Comparison of ENCODE assay signal across 8 cellular contexts in genomic region chrX:54999717-55000598, GRCh38. TPM values are rescaled to one million over a fixed set of nuclear protein-coding genes. Genes with fewer than 3 reads are reported as not detected.
DNase-seq lines count a peak whose midpoint lies in the region; ATAC-seq and TF ChIP-seq lines count a peak whose summit lies in the region.

Gene APEX2 (plus strand): TSS chrX:55000363. CDS start chrX:55000423, 60 bp downstream.

- peak within 1 kb of the TSS; percentile 61 for H3K4me3 ChIP-seq in kidney epithelial cell (ENCODE audit: low read depth, low read length)

- H3K36me3 ChIP-seq in kidney epithelial cell (ENCODE audit: control insufficient read depth, insufficient read depth, low read length), result no peaks in the 10 kb centered on the region

- DNase-seq in Ammon's horn (ENCODE audit: low spot score) (peak; percentile 95), GM19238 (ENCODE audit: insufficient read length, low spot score) (peak; percentile 55), NCI-H524 (lab: John Stamatoyannopoulos, UW) (peak; percentile 88 to 95), kidney epithelial cell (ENCODE audit: low read depth) (peak; percentile 65)
- peak; percentile 92 for DNase-seq in activated CD4-positive, alpha-beta T cell treated with anti-CD3 and anti-CD28 coated beads for 36 hours
- peak; percentile 77 for DNase-seq in stimulated activated CD4-positive, alpha-beta T cell treated with anti-CD3 and anti-CD28 coated beads, Interleukin-15, amount 100 ng/mL, for 48 hours (ENCODE audit: low read depth in 2 of 2)

- POLR2A ChIA-PET in activated CD4-positive, alpha-beta T cell treated with anti-CD3 and anti-CD28 coated beads for 36 hours (lab: Charles Lee), result interaction anchor here (0.6 to 2.4 kb wide), 3 partner anchors 9 to 955 kb away, joined by 3 to 9 read pairs (median 3); no protein-coding TSS in a partner anchor

- CTCF ChIA-PET in activated CD4-positive, alpha-beta T cell treated with anti-CD3 and anti-CD28 coated beads for 36 hours (lab: Charles Lee), result interaction anchor here (0.7 to 1.4 kb wide), 6 partner anchors 57 to 360 kb away, joined by 3 to 4 read pairs (median 3); no protein-coding TSS in a partner anchor

- H3K27ac Mint-ChIP-seq in activated CD4-positive, alpha-beta T cell treated with anti-CD3 and anti-CD28 coated beads for 36 hours, result peak within 1 kb of the TSS; percentile 94

- H3K9me3 Mint-ChIP-seq in activated CD4-positive, alpha-beta T cell treated with anti-CD3 and anti-CD28 coated beads for 36 hours (ENCODE audit: low read depth), result no peaks in the 10 kb centered on the region

- H3K4me3 Mint-ChIP-seq in activated CD4-positive, alpha-beta T cell treated with anti-CD3 and anti-CD28 coated beads for 36 hours, result peak within 1 kb of the TSS; percentile 94

- H3K4me1 Mint-ChIP-seq in activated CD4-positive, alpha-beta T cell treated with anti-CD3 and anti-CD28 coated beads for 36 hours, result peaks cover 21% of the 10 kb centered on the region

- peak; percentile 90 for ATAC-seq in HG03442 (IDR thresholded peaks at IDR 0.05; ENCODE audit: unreplicated experiment)
- peak; percentile 96 for ATAC-seq in activated CD4-positive, alpha-beta T cell treated with anti-CD3 and anti-CD28 coated beads for 36 hours

- H3K27me3 Mint-ChIP-seq in activated CD4-positive, alpha-beta T cell treated with anti-CD3 and anti-CD28 coated beads for 36 hours, result no peaks in the 10 kb centered on the region

- TF ChIP-seq CTCF in kidney epithelial cell (IDR thresholded peaks at IDR 0.05; ENCODE audit: insufficient read depth, low read length, poor library complexity, severe bottlenecking), result no peak

- peaks cover 35% of the 10 kb centered on the region for H3K36me3 Mint-ChIP-seq in activated CD4-positive, alpha-beta T cell treated with anti-CD3 and anti-CD28 coated beads for 36 hours (ENCODE audit: low read depth)

- no peaks in the 10 kb centered on the region for H3K27me3 ChIP-seq in kidney epithelial cell (ENCODE audit: control insufficient read depth, insufficient read depth, low read length)

- intact Hi-C loops in activated CD4-positive, alpha-beta T cell treated with anti-CD3 and anti-CD28 coated beads for 36 hours (cut with DNase I, micrococcal nuclease), result loop anchor here (1.0 to 5.0 kb wide), 9 partner anchors 57 to 955 kb away; partner anchors contain the start of genes GNL3L (in 1 of the 2), PHF8 (in 1 of the 2), TRO (in 1 of the 2) and TSR2 (in 1 of the 2)

- peak within 1 kb of the TSS; percentile 78 for H3K27ac ChIP-seq in cingulate gyrus (ENCODE audit: low read depth, low read length)

RNA-seq across cellular contexts. Expression of gene APEX2, which starts in this region (rescaled TPM):
- total RNA-seq in activated CD4-positive, alpha-beta T cell treated with anti-CD3 and anti-CD28 coated beads for 36 hours, result 10 to 100 TPM; 37.7 to 41.4 TPM
- total RNA-seq in kidney epithelial cell, result 13.8 and 15.1 TPM in 2 replicates

Comparison
In these comparisons a context has a peak if more than half of its experiments do, and no peak if none do; other contexts are left out.
1. Peak in every context shown above with its lines: DNase-seq, ATAC-seq, H3K4me3 ChIP-seq and H3K27ac ChIP-seq.